Comparison of ENCODE assay signal across 9 cellular contexts in genomic region chr13:32314271-32314967, GRCh38. TPM values are rescaled to one million over a fixed set of nuclear protein-coding genes. Genes with fewer than 3 reads are reported as not detected.
DNase-seq lines count a peak whose midpoint lies in the region; TF ChIP-seq lines count a peak whose summit lies in the region.
"Had no signal": no experiment of that assay in that cellular context is flagged by ENCODE, and none has a peak within 500 bp of the region (broad histone marks: within the 10 kb centered on the region; RNA-seq: fewer than 3 reads in every experiment).

No MANE protein-coding gene starts in this region.

- no peaks in the 10 kb centered on the region for H3K27me3 Mint-ChIP-seq in activated CD4-positive, alpha-beta T cell treated with anti-CD3 and anti-CD28 coated beads, Interleukin-2, amount 10 ng/mL, durations not matched to agents 7 days and 5 days
- peaks cover 5% of the 10 kb centered on the region for H3K27me3 Mint-ChIP-seq in brain
- H3K27me3 Mint-ChIP-seq in type B pancreatic cell, result no peaks in the 10 kb centered on the region

- peaks cover 44% of the 10 kb centered on the region for H3K4me1 Mint-ChIP-seq in activated CD4-positive, alpha-beta T cell treated with anti-CD3 and anti-CD28 coated beads, Interleukin-2, amount 10 ng/mL, durations not matched to agents 7 days and 5 days
- H3K4me1 Mint-ChIP-seq in brain (peaks cover 20% of the 10 kb centered on the region), type B pancreatic cell (ENCODE audit: unreplicated experiment) (peaks cover 17% of the 10 kb centered on the region)

- no peaks in the 10 kb centered on the region for H3K9me3 Mint-ChIP-seq in activated CD4-positive, alpha-beta T cell treated with anti-CD3 and anti-CD28 coated beads, Interleukin-2, amount 10 ng/mL, durations not matched to agents 7 days and 5 days
- H3K9me3 Mint-ChIP-seq in brain (no peaks in the 10 kb centered on the region), type B pancreatic cell (no peaks in the 10 kb centered on the region)

- DNase-seq in activated CD4-positive, alpha-beta T cell treated with anti-CD3 and anti-CD28 coated beads, Interleukin-2, amount 10 ng/mL, durations not matched to agents 7 days and 5 days, result no peak
- no peak for DNase-seq in activated CD4-positive, alpha-beta T cell treated with anti-CD3 and anti-CD28 coated beads, Interleukin-2, amount 50 U/mL, for 48 hours
- DNase-seq in medulla oblongata (ENCODE audit: extremely low spot score) (peak; percentile 44), type B pancreatic cell (ENCODE audit: extremely low spot score, unreplicated experiment) (no peak), NCI-H748 treated with DMSO at 0.1 percent for 48 hours (lab: John Stamatoyannopoulos, UW) (no peak), iPS-NIHi7 (ENCODE audit: extremely low spot score) (no peak), SIG-M5 treated with dmso at 0.1 percent for 504 hours (lab: John Stamatoyannopoulos, UW; ENCODE audit: unreplicated experiment) (no peak)

- POLR2A ChIA-PET in activated CD4-positive, alpha-beta T cell treated with anti-CD3 and anti-CD28 coated beads, Interleukin-2, amount 10 ng/mL, durations not matched to agents 7 days and 5 days (lab: Charles Lee), result interaction anchor here (1.0 kb wide), 1 partner anchor 44 kb away, joined by 3 read pairs; no protein-coding TSS in a partner anchor

- peaks cover 17% of the 10 kb centered on the region for H3K36me3 Mint-ChIP-seq in activated CD4-positive, alpha-beta T cell treated with anti-CD3 and anti-CD28 coated beads, Interleukin-2, amount 10 ng/mL, durations not matched to agents 7 days and 5 days (ENCODE audit: low read depth)
- no peaks in the 10 kb centered on the region for H3K36me3 Mint-ChIP-seq in brain
- no peaks in the 10 kb centered on the region for H3K36me3 Mint-ChIP-seq in type B pancreatic cell

- CTCF ChIA-PET in activated CD4-positive, alpha-beta T cell treated with anti-CD3 and anti-CD28 coated beads, Interleukin-2, amount 10 ng/mL, durations not matched to agents 7 days and 5 days (lab: Charles Lee), result interaction anchor here (1.0 to 2.3 kb wide), 5 partner anchors 9 to 405 kb away, joined by 3 to 11 read pairs (median 6); no protein-coding TSS in a partner anchor

- TF ChIP-seq CTCF in brain (conservative IDR thresholded peaks at IDR 0.05), result no peak
- no peak for TF ChIP-seq CTCF in type B pancreatic cell (conservative IDR thresholded peaks at IDR 0.05)

- peak overlapping the region; percentile 89 for H3K4me3 Mint-ChIP-seq in activated CD4-positive, alpha-beta T cell treated with anti-CD3 and anti-CD28 coated beads, Interleukin-2, amount 10 ng/mL, durations not matched to agents 7 days and 5 days
- H3K4me3 Mint-ChIP-seq in brain (peak overlapping the region; percentile 95 to 97 (median 96)), type B pancreatic cell (peak overlapping the region; percentile 97)

- peak overlapping the region; percentile 100 for H3K27ac Mint-ChIP-seq in activated CD4-positive, alpha-beta T cell treated with anti-CD3 and anti-CD28 coated beads, Interleukin-2, amount 10 ng/mL, durations not matched to agents 7 days and 5 days
- H3K27ac Mint-ChIP-seq in brain (peak overlapping the region; percentile 91 to 100 (median 99)), type B pancreatic cell (peak overlapping the region; percentile 100)

RNA-seq across cellular contexts. Expression of gene ZAR1L, which starts 0.7 kb away (rescaled TPM):
- not detected for total RNA-seq in activated CD4-positive, alpha-beta T cell treated with anti-CD3 and anti-CD28 coated beads, Interleukin-2, amount 10 ng/mL, durations not matched to agents 7 days and 5 days
- not detected for polyA plus RNA-seq in brain (ENCODE audit: insufficient read depth, low read depth, low replicate concordance)
- total RNA-seq in type B pancreatic cell (ENCODE audit: low replicate concordance), result not detected in 2 replicates
- total RNA-seq: Daoy had no signal

RNA-seq across cellular contexts. Expression of gene BRCA2, which starts 0.9 kb away (rescaled TPM):
- 10 to 100 TPM; 26.3 to 33.5 TPM for total RNA-seq in activated CD4-positive, alpha-beta T cell treated with anti-CD3 and anti-CD28 coated beads, Interleukin-2, amount 10 ng/mL, durations not matched to agents 7 days and 5 days
- 0.59 TPM for polyA plus RNA-seq in brain (ENCODE audit: insufficient read depth, low read depth, low replicate concordance)
- 4.3 and 10.6 TPM in 2 replicates for total RNA-seq in type B pancreatic cell (ENCODE audit: low replicate concordance)
